19 cellular contexts compared by ENCODE assay signal in genomic region chr10:44320727-44321126, GRCh38.
"Had no signal": no experiment of that assay in that cellular context is flagged by ENCODE, and none has a peak within 500 bp of the region (broad histone marks: within the 10 kb centered on the region; RNA-seq: fewer than 3 reads in every experiment).

No MANE protein-coding gene starts in this region.

- H3K9me3 ChIP-seq: colonic mucosa, esophagus squamous epithelium, gastroesophageal sphincter, heart right ventricle, left lung, lower lobe of right lung, mucosa of descending colon had no signal

- H3K4me1 ChIP-seq: colonic mucosa, foreskin keratinocyte, gastroesophageal sphincter, left lung, lower lobe of right lung had no signal

- H3K27me3 ChIP-seq: colonic mucosa, foreskin keratinocyte, gastroesophageal sphincter, heart right ventricle, left lung had no signal

- H3K36me3 ChIP-seq: colonic mucosa, esophagus squamous epithelium, gastroesophageal sphincter, heart right ventricle, left lung, lower lobe of right lung had no signal

- H3K4me3 ChIP-seq: colonic mucosa, esophagus squamous epithelium, gastroesophageal sphincter, heart right ventricle, left lung, lower lobe of right lung, mucosa of descending colon had no signal

- DNase-seq: colonic mucosa; cortex of kidney; effector CD8-positive, alpha-beta T cell; effector memory CD8-positive, alpha-beta T cell; endodermal cell; erythroblast; esophagus squamous epithelium; foreskin keratinocyte; heart right ventricle; hippocampal formation; left cardiac atrium; left lung; lower lobe of right lung; mesenchymal stem cell; mucosa of descending colon; naive B cell had no signal

- H3K27ac ChIP-seq: colonic mucosa, epithelial cell of prostate, esophagus squamous epithelium, foreskin keratinocyte, gastroesophageal sphincter, heart right ventricle, left lung, lower lobe of right lung had no signal

- ATAC-seq: effector memory CD8-positive, alpha-beta T cell; esophagus mucosa; foreskin keratinocyte; gastroesophageal sphincter; left cardiac atrium; left lung; lower lobe of right lung; mucosa of descending colon had no signal
